In the genomic region with DNA sequence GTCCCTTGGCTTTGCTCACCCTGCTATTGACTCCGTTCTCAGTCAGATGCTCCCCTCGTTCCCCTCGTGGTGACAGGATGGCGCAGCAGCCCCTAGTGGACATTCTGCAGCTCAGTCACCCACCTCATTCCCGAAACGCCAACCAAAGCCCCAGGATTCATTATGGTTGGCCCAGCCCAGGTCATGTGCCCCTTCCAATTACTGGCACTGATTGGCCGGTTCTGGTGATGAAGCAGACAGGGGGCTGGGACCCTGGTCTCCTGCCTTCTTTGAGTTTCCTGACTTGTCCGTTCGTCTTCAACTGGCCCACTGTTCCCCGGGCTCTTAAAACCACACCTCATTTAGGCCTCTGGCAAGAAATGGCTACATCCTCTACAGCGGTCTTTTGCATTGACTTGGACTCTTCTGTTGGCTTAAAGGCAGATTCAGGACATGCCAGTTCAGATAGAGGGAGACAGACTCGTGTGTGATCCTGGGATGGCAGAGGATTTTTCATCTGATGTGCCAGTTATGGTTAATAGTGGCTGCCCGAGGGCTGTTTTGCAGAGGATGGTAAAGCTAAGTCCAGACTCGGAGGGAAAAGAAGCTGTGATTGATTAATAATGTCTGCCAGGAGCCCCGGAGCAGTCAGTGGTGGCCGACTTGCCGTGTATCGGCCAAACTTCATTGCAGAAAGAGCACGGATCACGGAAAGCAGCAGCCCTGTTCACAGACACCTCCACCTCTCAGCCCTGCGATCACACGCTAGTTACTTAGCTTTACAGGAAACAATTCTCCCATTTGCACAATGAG, we compare ENCODE assay signal across 8 cellular contexts. TPM values are rescaled to one million over a fixed set of nuclear protein-coding genes. Genes with fewer than 3 reads are reported as not detected.
DNase-seq lines count a peak whose midpoint lies in the region; ATAC-seq and TF ChIP-seq lines count a peak whose summit lies in the region.

No MANE protein-coding gene starts in this region.

- CTCF ChIA-PET in T-cell (lab: Charles Lee), result no interaction called here

- H4K91ac ChIP-seq in mesenchymal stem cell (ENCODE audit: low read length), result peak overlapping the region; percentile 43

- H3K36me3 ChIP-seq in H7 (replicated peaks; ENCODE audit: control insufficient read depth, insufficient read depth, low read length) (no peaks in the 10 kb centered on the region), colonic mucosa (no peaks in the 10 kb centered on the region), mesenchymal stem cell (ENCODE audit: control insufficient read depth in 1 of 2, insufficient read depth in 2 of 2, low read depth in 1 of 2, low read length in 2 of 2) (no peaks in the 10 kb centered on the region)

- no peaks in the 10 kb centered on the region for H3K27me3 ChIP-seq in H7 (ENCODE audit: control insufficient read depth, insufficient read depth, low read length)
- H3K27me3 ChIP-seq in colonic mucosa, result no peaks in the 10 kb centered on the region
- H3K27me3 ChIP-seq in mesenchymal stem cell (ENCODE audit: control insufficient read depth in 1 of 2, insufficient read depth in 1 of 2, low read length in 2 of 2), result no peaks in the 10 kb centered on the region

- peak overlapping the region; percentile 67 for H4K8ac ChIP-seq in mesenchymal stem cell (ENCODE audit: low read length)

- no peak overlapping the region for H2BK120ac ChIP-seq in mesenchymal stem cell (ENCODE audit: low read depth, low read length)

- 68% methylated on average over 22 of the region's 22 CpGs for WGBS in mesenchymal stem cell

- no peak overlapping the region for H3K4me2 ChIP-seq in mesenchymal stem cell (ENCODE audit: low read length, poor library complexity, severe bottlenecking)

- DNase-seq in H7 (peak; percentile 87), T-cell (peak in 24 of 34 experiments; percentile 6 to 71 (median 38)), colonic mucosa (peak; percentile 15), mesenchymal stem cell (no peak), OCI-M2 (lab: John Stamatoyannopoulos, UW; ENCODE audit: unreplicated experiment) (no peak)
- DNase-seq in stimulated activated CD8-positive, alpha-beta memory T cell treated with anti-CD3 and anti-CD28 coated beads, Interleukin-7, amount 100 ng/mL, for 48 hours (ENCODE audit: extremely low read depth in 1 of 2, low read depth in 1 of 2), result peak; percentile 20 to 25

- peak overlapping the region; percentile 11 to 89 (median 79) for H3K4me3 Mint-ChIP-seq in T-cell

- no peaks in the 10 kb centered on the region for H3K4me1 ChIP-seq in colonic mucosa
- H3K4me1 ChIP-seq in mesenchymal stem cell (ENCODE audit: control insufficient read depth, insufficient read depth, low read depth, low read length), result peaks cover 7% of the 10 kb centered on the region

- no peak for TF ChIP-seq CTCF in colonic mucosa (IDR thresholded peaks at IDR 0.05)

- no peaks in the 10 kb centered on the region for H3K79me1 ChIP-seq in mesenchymal stem cell (replicated peaks; ENCODE audit: low read length, poor library complexity, severe bottlenecking)

- peaks cover 0 to 16% (median 5%) of the 10 kb centered on the region in 3 donors for H3K9me3 Mint-ChIP-seq in T-cell

- H2AFZ ChIP-seq in mesenchymal stem cell (ENCODE audit: low read depth, low read length), result no peak overlapping the region

- H2BK15ac ChIP-seq in mesenchymal stem cell (ENCODE audit: low read depth, poor library complexity, severe bottlenecking), result peak overlapping the region; percentile 33

- ATAC-seq in T-cell (replicated peaks in 1 of 4) (peak; percentile 55 to 93 (median 80)), HG03442 (IDR thresholded peaks at IDR 0.05; ENCODE audit: unreplicated experiment) (no peak), GM18907 (IDR thresholded peaks at IDR 0.05; ENCODE audit: unreplicated experiment) (no peak)

- H3K36me3 Mint-ChIP-seq in T-cell, result no peaks in the 10 kb centered on the region

- H3K27ac Mint-ChIP-seq in T-cell, result peak overlapping the region; percentile 68 to 90

- no peak overlapping the region for H3K9ac ChIP-seq in colonic mucosa (ENCODE audit: low read depth in 2 of 2, low read length in 2 of 2)
- peak overlapping the region; percentile 54 for H3K9ac ChIP-seq in mesenchymal stem cell (ENCODE audit: low read length)

- no peak overlapping the region for H3K14ac ChIP-seq in mesenchymal stem cell (ENCODE audit: low read length in 2 of 2)

- peak overlapping the region; percentile 33 for H2AK5ac ChIP-seq in mesenchymal stem cell (ENCODE audit: low read length, severe bottlenecking)

- H3K27ac ChIP-seq in colonic mucosa, result no peak overlapping the region
- peak overlapping the region; percentile 24 for H3K27ac ChIP-seq in mesenchymal stem cell (ENCODE audit: low read length, poor library complexity, severe bottlenecking)

- peak overlapping the region; percentile 14 to 32 for H3K18ac ChIP-seq in mesenchymal stem cell (ENCODE audit: low read depth in 1 of 2, low read length in 2 of 2)

- H3K23ac ChIP-seq in mesenchymal stem cell (ENCODE audit: low read length in 2 of 2), result no peak overlapping the region

- intact Hi-C loops in colonic mucosa (cut with DNase I), result no loop called here

- H3K27me3 Mint-ChIP-seq in T-cell, result no peaks in the 10 kb centered on the region

- H3K9me3 ChIP-seq in colonic mucosa (no peaks in the 10 kb centered on the region), mesenchymal stem cell (ENCODE audit: control insufficient read depth, low read length) (peaks cover 16% of the 10 kb centered on the region)

- H3K4ac ChIP-seq in mesenchymal stem cell (ENCODE audit: low read depth in 1 of 2, low read length in 2 of 2), result peak overlapping the region in 1 of 2 experiments; percentile 41

- H3K4me3 ChIP-seq in H7 (ENCODE audit: insufficient read depth, low read depth, low read length) (peak overlapping the region; percentile 41), colonic mucosa (no peak overlapping the region), mesenchymal stem cell (ENCODE audit: insufficient read depth in 1 of 2, low read depth in 1 of 2, low read length in 2 of 2) (peak overlapping the region in 1 of 2 experiments; percentile 70)

- H2BK5ac ChIP-seq in mesenchymal stem cell (ENCODE audit: low read depth, low read length, poor library complexity, severe bottlenecking), result no peak overlapping the region

- POLR2A ChIA-PET in T-cell (lab: Charles Lee), result interaction anchor here in 1 of 2 donors (0.6 kb wide), 1 partner anchor 1134 kb away, joined by 3 read pairs; no protein-coding TSS in a partner anchor

- peak overlapping the region in 1 of 2 experiments; percentile 52 for H2BK12ac ChIP-seq in mesenchymal stem cell (ENCODE audit: low read length in 2 of 2)

- peaks cover 0 to 14% (median 7%) of the 10 kb centered on the region in 3 donors for H3K4me1 Mint-ChIP-seq in T-cell

RNA-seq across cellular contexts. Expression of a gene that starts 37.8 kb away (rescaled TPM):
- total RNA-seq in H7 (2014; rRNA removed; shearing (Covaris generic)), result 17.0 and 17.9 TPM in 2 replicates
- total RNA-seq in T-cell (1 to 10 TPM; 6.7 to 8.4 (median 7.3) TPM), colonic mucosa (10 to 100 TPM; 12.4 to 16.4 TPM)
- 14.3 TPM for polyA plus RNA-seq in mesenchymal stem cell (2013, experiment 1 of 2)
- 14.7 TPM for polyA plus RNA-seq in mesenchymal stem cell (2013, experiment 2 of 2)

RNA-seq across cellular contexts. Expression of a gene that starts 38.1 kb away (rescaled TPM):
- total RNA-seq in H7 (2014; rRNA removed; shearing (Covaris generic)), result 23.9 and 31.0 TPM in 2 replicates
- total RNA-seq in T-cell (10 to 100 TPM; 67.8 to 90.7 (median 76.9) TPM), colonic mucosa (10 to 100 TPM; 14.7 to 23.3 TPM)
- polyA plus RNA-seq in mesenchymal stem cell (2013, experiment 1 of 2), result 16.7 TPM
- polyA plus RNA-seq in mesenchymal stem cell (2013, experiment 2 of 2), result 16.5 TPM

Comparison
In these comparisons a context has a peak if more than half of its experiments do, and no peak if none do; other contexts are left out.
1. DNase-seq: peak in H7 (single experiment), T-cell (24 of 34), colonic mucosa (single experiment) and stimulated activated CD8-positive, alpha-beta memory T cell treated with anti-CD3 and anti-CD28 coated beads, Interleukin-7, amount 100 ng/mL, for 48 hours (2 of 2); none in mesenchymal stem cell (single experiment) and OCI-M2 (single experiment).
2. ATAC-seq: peak in T-cell (4 of 4); none in HG03442 (single experiment) and GM18907 (single experiment).